8 cellular contexts compared by ENCODE assay signal in genomic region chr11:843818-844692, GRCh38. TPM values are rescaled to one million over a fixed set of nuclear protein-coding genes. Genes with fewer than 3 reads are reported as not detected.
DNase-seq lines count a peak whose midpoint lies in the region; ATAC-seq and TF ChIP-seq lines count a peak whose summit lies in the region.

No MANE protein-coding gene starts in this region.

- H3K4me1 Mint-ChIP-seq in activated CD8-positive, alpha-beta T cell treated with anti-CD3 and anti-CD28 coated beads, Interleukin-2, amount 10 ng/mL, durations not matched to agents 7 days and 5 days (ENCODE audit: low read depth): peaks cover 34% of the 10 kb centered on the region

- POLR2A ChIA-PET in activated CD8-positive, alpha-beta T cell treated with anti-CD3 and anti-CD28 coated beads, Interleukin-2, amount 10 ng/mL, durations not matched to agents 7 days and 5 days (lab: Charles Lee): interaction anchor here (1.0 to 1.8 kb wide), 6 partner anchors 9 to 66 kb away, joined by 3 to 11 read pairs (median 6); partner anchors contain the start of genes CD151, CHID1, PNPLA2 and RPLP2

- H3K4me3 Mint-ChIP-seq in activated CD8-positive, alpha-beta T cell treated with anti-CD3 and anti-CD28 coated beads, Interleukin-2, amount 10 ng/mL, durations not matched to agents 7 days and 5 days: peak overlapping the region; percentile 74

- TF ChIP-seq CTCF in AG09309 (IDR thresholded peaks at IDR 0.05; ENCODE audit: control insufficient read depth, insufficient read depth, low read depth, low read length, missing control alignments): peak; percentile 5

- peak overlapping the region; percentile 70 for H3K4me3 ChIP-seq in AG09309 (ENCODE audit: control insufficient read depth, low read depth, low read length)

- peaks cover 5% of the 10 kb centered on the region for H3K27me3 Mint-ChIP-seq in activated CD8-positive, alpha-beta T cell treated with anti-CD3 and anti-CD28 coated beads, Interleukin-2, amount 10 ng/mL, durations not matched to agents 7 days and 5 days (ENCODE audit: low read depth)

- no peaks in the 10 kb centered on the region for H3K9me3 Mint-ChIP-seq in activated CD8-positive, alpha-beta T cell treated with anti-CD3 and anti-CD28 coated beads, Interleukin-2, amount 10 ng/mL, durations not matched to agents 7 days and 5 days (ENCODE audit: insufficient read depth)

- peak overlapping the region; percentile 66 for H3K27ac Mint-ChIP-seq in activated CD8-positive, alpha-beta T cell treated with anti-CD3 and anti-CD28 coated beads, Interleukin-2, amount 10 ng/mL, durations not matched to agents 7 days and 5 days

- CTCF ChIA-PET in activated CD8-positive, alpha-beta T cell treated with anti-CD3 and anti-CD28 coated beads, Interleukin-2, amount 10 ng/mL, durations not matched to agents 7 days and 5 days (lab: Charles Lee): interaction anchor here (1.3 to 2.2 kb wide), 5 partner anchors 11 to 207 kb away, joined by 4 to 7 read pairs (median 5); partner anchors contain the start of genes CD151 and CRACR2B

- ATAC-seq in activated CD8-positive, alpha-beta T cell treated with anti-CD3 and anti-CD28 coated beads, Interleukin-2, amount 10 ng/mL, durations not matched to agents 7 days and 5 days: no peak
- ATAC-seq in HG02678 (IDR thresholded peaks at IDR 0.05; ENCODE audit: unreplicated experiment): no peak
- no peak for ATAC-seq in HG03520 (IDR thresholded peaks at IDR 0.05; ENCODE audit: unreplicated experiment)
- no peak for ATAC-seq in GM21529 (IDR thresholded peaks at IDR 0.05; ENCODE audit: unreplicated experiment)

- DNase-seq in AG09309 (ENCODE audit: low read depth) (peak; percentile 92), HK-2 (ENCODE audit: unreplicated experiment) (peak; percentile 89), glomerular visceral epithelial cell (ENCODE audit: extremely low spot score) (peak; percentile 92), non-pigmented ciliary epithelial cell (ENCODE audit: low read depth) (peak; percentile 62)
- peak; percentile 38 for DNase-seq in activated CD8-positive, alpha-beta T cell treated with anti-CD3 and anti-CD28 coated beads, Interleukin-2, amount 10 ng/mL, durations not matched to agents 7 days and 5 days

- peaks cover 9% of the 10 kb centered on the region for H3K36me3 Mint-ChIP-seq in activated CD8-positive, alpha-beta T cell treated with anti-CD3 and anti-CD28 coated beads, Interleukin-2, amount 10 ng/mL, durations not matched to agents 7 days and 5 days (ENCODE audit: low read depth)

RNA-seq across cellular contexts. Expression of gene TSPAN4, which starts 1.4 kb away (rescaled TPM):
- total RNA-seq in activated CD8-positive, alpha-beta T cell treated with anti-CD3 and anti-CD28 coated beads, Interleukin-2, amount 10 ng/mL, durations not matched to agents 7 days and 5 days: 10 to 100 TPM; 20.0 to 21.7 TPM

RNA-seq across cellular contexts. Expression of gene POLR2L, which starts 1.7 kb away (rescaled TPM):
- total RNA-seq in activated CD8-positive, alpha-beta T cell treated with anti-CD3 and anti-CD28 coated beads, Interleukin-2, amount 10 ng/mL, durations not matched to agents 7 days and 5 days: 100 to 1,000 TPM; 127 to 140 TPM

RNA-seq across cellular contexts. Expression of gene CD151, which starts 11.3 kb away (rescaled TPM):
- total RNA-seq in activated CD8-positive, alpha-beta T cell treated with anti-CD3 and anti-CD28 coated beads, Interleukin-2, amount 10 ng/mL, durations not matched to agents 7 days and 5 days: 10 to 100 TPM; 27.0 to 29.7 TPM

RNA-seq across cellular contexts. Expression of gene CRACR2B, which starts 16.3 kb away (rescaled TPM):
- total RNA-seq in activated CD8-positive, alpha-beta T cell treated with anti-CD3 and anti-CD28 coated beads, Interleukin-2, amount 10 ng/mL, durations not matched to agents 7 days and 5 days: 10 to 100 TPM; 17.2 to 18.7 TPM

RNA-seq across cellular contexts. Expression of gene PNPLA2, which starts 25.3 kb away (rescaled TPM):
- 10 to 100 TPM; 67.3 to 76.6 TPM for total RNA-seq in activated CD8-positive, alpha-beta T cell treated with anti-CD3 and anti-CD28 coated beads, Interleukin-2, amount 10 ng/mL, durations not matched to agents 7 days and 5 days

Comparison
In these comparisons a context has a peak if more than half of its experiments do, and no peak if none do; other contexts are left out.
1. DNase-seq: peak in every context shown above with its lines; median percentile 92 in AG09309; 92 in glomerular visceral epithelial cell; 89 in HK-2; 62 in non-pigmented ciliary epithelial cell; 38 in activated CD8-positive, alpha-beta T cell treated with anti-CD3 and anti-CD28 coated beads, Interleukin-2, amount 10 ng/mL, durations not matched to agents 7 days and 5 days.